Comparison of ENCODE assay signal across 9 cellular contexts in the genomic region with DNA sequence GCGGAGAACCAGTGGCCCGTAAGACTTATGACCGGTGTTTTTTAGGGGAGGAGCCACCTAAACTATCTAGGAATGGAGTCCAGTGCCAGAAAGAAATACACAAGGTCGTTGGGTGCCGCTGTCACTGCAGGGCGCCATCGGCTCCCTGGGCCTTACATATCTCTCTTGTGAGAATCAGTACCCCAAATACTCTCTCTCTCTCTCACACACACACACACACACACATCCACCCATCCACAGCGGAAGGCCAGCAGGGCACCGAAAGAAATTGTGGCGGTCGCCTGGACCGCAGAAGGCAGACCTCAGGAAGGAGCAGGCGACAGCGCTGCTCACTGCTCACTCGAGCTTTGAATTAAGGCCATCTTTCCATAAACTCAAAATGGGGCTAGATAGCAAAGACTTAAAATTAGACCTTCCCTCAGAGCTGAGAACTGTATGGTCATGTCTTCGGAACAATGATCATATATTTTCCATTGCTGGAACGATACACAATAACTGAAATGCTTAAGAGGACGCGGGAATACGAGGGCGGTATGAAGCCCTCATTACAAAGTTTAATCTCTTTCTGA. TPM values are rescaled to one million over a fixed set of nuclear protein-coding genes. Genes with fewer than 3 reads are reported as not detected.
DNase-seq lines count a peak whose midpoint lies in the region; ATAC-seq and FAIRE-seq lines count a peak whose summit lies in the region.
"Had no signal": no experiment of that assay in that cellular context is flagged by ENCODE, and none has a peak within 500 bp of the region (broad histone marks: within the 10 kb centered on the region; RNA-seq: fewer than 3 reads in every experiment).

No MANE protein-coding gene starts in this region.

- H3K9me3 ChIP-seq in naive thymus-derived CD4-positive, alpha-beta T cell (ENCODE audit: control insufficient read depth in 2 of 3, low read length in 3 of 3), result no peaks in the 10 kb centered on the region

- peaks cover 28% of the 10 kb centered on the region for H3K4me1 Mint-ChIP-seq in activated T-helper 17 cell treated with anti-CD3 and anti-CD28 coated beads, Interleukin-2, amount 50 U/mL, for 72 hours
- H3K4me1 Mint-ChIP-seq in naive thymus-derived CD4-positive, alpha-beta T cell, result peaks cover 24 to 46% (median 36%) of the 10 kb centered on the region in 7 donors

- H3K36me3 ChIP-seq in naive thymus-derived CD4-positive, alpha-beta T cell (ENCODE audit: control insufficient read depth in 2 of 3, insufficient read depth in 3 of 3, low read length in 3 of 3), result no peaks in the 10 kb centered on the region

- CTCF ChIA-PET in naive thymus-derived CD4-positive, alpha-beta T cell (lab: Charles Lee), result no interaction called here

- H3K27me3 ChIP-seq in naive thymus-derived CD4-positive, alpha-beta T cell (ENCODE audit: control insufficient read depth in 2 of 2, insufficient read depth in 2 of 2, low read length in 2 of 2), result peaks cover 5 to 19% of the 10 kb centered on the region in 2 donors

- peaks cover 46% of the 10 kb centered on the region for H3K27me3 Mint-ChIP-seq in activated T-helper 17 cell treated with anti-CD3 and anti-CD28 coated beads, Interleukin-2, amount 50 U/mL, for 72 hours
- H3K27me3 Mint-ChIP-seq in naive thymus-derived CD4-positive, alpha-beta T cell, result peaks cover 72 to 86% (median 76%) of the 10 kb centered on the region in 5 donors

- H3K36me3 Mint-ChIP-seq in activated T-helper 17 cell treated with anti-CD3 and anti-CD28 coated beads, Interleukin-2, amount 50 U/mL, for 72 hours (ENCODE audit: low read depth), result peaks cover 53% of the 10 kb centered on the region
- peaks cover 0 to 20% (median 4%) of the 10 kb centered on the region in 5 donors for H3K36me3 Mint-ChIP-seq in naive thymus-derived CD4-positive, alpha-beta T cell

- H3K27ac Mint-ChIP-seq in activated T-helper 17 cell treated with anti-CD3 and anti-CD28 coated beads, Interleukin-2, amount 50 U/mL, for 72 hours, result no peak overlapping the region
- peak overlapping the region in 3 of 9 donors; percentile 29 to 89 (median 52) for H3K27ac Mint-ChIP-seq in naive thymus-derived CD4-positive, alpha-beta T cell

- peak in 2 of 9 donors; percentile 16 to 24 for DNase-seq in naive thymus-derived CD4-positive, alpha-beta T cell
- DNase-seq in NCI-H1417 treated with DMSO at 0.1 percent for 48 hours (lab: John Stamatoyannopoulos, UW) (no peak), SKM-1 (lab: John Stamatoyannopoulos, UW; ENCODE audit: unreplicated experiment) (no peak), GM19239 (ENCODE audit: insufficient read length, low spot score) (no peak)

- H3K4me3 Mint-ChIP-seq in activated T-helper 17 cell treated with anti-CD3 and anti-CD28 coated beads, Interleukin-2, amount 50 U/mL, for 72 hours, result peak overlapping the region; percentile 79
- H3K4me3 Mint-ChIP-seq in naive thymus-derived CD4-positive, alpha-beta T cell, result peak overlapping the region; percentile 55 to 89 (median 78)

- no peak for FAIRE-seq in GM19239 (lab: Jason Lieb, UNC)

- H3K4me1 ChIP-seq in naive thymus-derived CD4-positive, alpha-beta T cell (ENCODE audit: control insufficient read depth in 2 of 2, insufficient read depth in 2 of 2, low read length in 2 of 2), result peaks cover 24 to 25% of the 10 kb centered on the region in 2 donors

- no peaks in the 10 kb centered on the region for H3K9me3 Mint-ChIP-seq in activated T-helper 17 cell treated with anti-CD3 and anti-CD28 coated beads, Interleukin-2, amount 50 U/mL, for 72 hours
- H3K9me3 Mint-ChIP-seq in naive thymus-derived CD4-positive, alpha-beta T cell, result peaks cover 0 to 2% (median 0%) of the 10 kb centered on the region in 11 donors

- POLR2A ChIA-PET in naive thymus-derived CD4-positive, alpha-beta T cell (lab: Charles Lee), result no interaction called here

- H3K4me3 ChIP-seq in naive thymus-derived CD4-positive, alpha-beta T cell (ENCODE audit: low read length), result peak overlapping the region; percentile 35

- intact Hi-C loops in naive thymus-derived CD4-positive, alpha-beta T cell (cut with micrococcal nuclease), result loop anchor here in 1 of 2 donors (1.0 kb wide), 1 partner anchor 10 kb away; a partner anchor contains a TSS

- no peak overlapping the region for H3K27ac ChIP-seq in naive thymus-derived CD4-positive, alpha-beta T cell (ENCODE audit: low read depth, low read length)
- H3K27ac ChIP-seq: VCaP had no signal

- ATAC-seq in GM18498 (IDR thresholded peaks at IDR 0.05; ENCODE audit: unreplicated experiment) (peak; percentile 77), HG02588 (IDR thresholded peaks at IDR 0.05; ENCODE audit: unreplicated experiment) (peak; percentile 68), HG03280 (IDR thresholded peaks at IDR 0.05; ENCODE audit: unreplicated experiment) (no peak)
- peak; percentile 68 for ATAC-seq in activated T-helper 17 cell treated with anti-CD3 and anti-CD28 coated beads, Interleukin-2, amount 50 U/mL, for 72 hours (replicated peaks)
- ATAC-seq in naive thymus-derived CD4-positive, alpha-beta T cell, result peak; percentile 33

RNA-seq across cellular contexts. Expression of a gene that starts 10.3 kb away (rescaled TPM):
- total RNA-seq in activated T-helper 17 cell treated with anti-CD3 and anti-CD28 coated beads, Interleukin-2, amount 50 U/mL, for 72 hours, result 10 to 100 TPM in 1 of 2 donors, 1 to 10 TPM in 1; 1.9 to 11.9 TPM
- total RNA-seq in naive thymus-derived CD4-positive, alpha-beta T cell, result 100 to 1,000 TPM in 2 of 5 experiments, 1 to 10 TPM in 3; 2.2 to 252 (median 3.2) TPM
- polyA plus RNA-seq in naive thymus-derived CD4-positive, alpha-beta T cell, result 1 to 10 TPM; 2.5 to 7.3 TPM
